In genomic region chr2:240146591-240147278, GRCh38 we compare ENCODE assay signal across 2 cellular contexts.
TF ChIP-seq lines count a peak whose summit lies in the region.

No MANE protein-coding gene starts in this region.

TF ChIP-seq in IMR-90, 13 proteins besides CTCF, POLR2A, EP300 and RAD21:
- no peak for TF ChIP-seq RCOR1 (IDR thresholded peaks at IDR 0.05; ENCODE audit: insufficient replicate concordance, low read length)
- TF ChIP-seq FOS (IDR thresholded peaks at IDR 0.05; ENCODE audit: low read depth, low read length) = no peak
- no peak for TF ChIP-seq RFX5 (IDR thresholded peaks at IDR 0.05; ENCODE audit: low read depth, low read length)
- no peak for TF ChIP-seq BHLHE40 (IDR thresholded peaks at IDR 0.05; ENCODE audit: low read depth, low read length)
- no peak for TF ChIP-seq SMC3 (IDR thresholded peaks at IDR 0.05; ENCODE audit: low read depth, low read length)
- no peak for TF ChIP-seq USF2 (IDR thresholded peaks at IDR 0.05; ENCODE audit: low read depth, low read length)
- TF ChIP-seq ELK1 (IDR thresholded peaks at IDR 0.05; ENCODE audit: borderline replicate concordance, low read depth, low read length) = no peak
- TF ChIP-seq MXI1 (IDR thresholded peaks at IDR 0.05; ENCODE audit: borderline replicate concordance, low read depth, low read length) = no peak
- no peak for TF ChIP-seq CEBPB (IDR thresholded peaks at IDR 0.05; ENCODE audit: low read depth, low read length)
- no peak for TF ChIP-seq CHD1 (IDR thresholded peaks at IDR 0.05; ENCODE audit: low read depth, low read length)
- no peak for TF ChIP-seq NFE2L2 (IDR thresholded peaks at IDR 0.05; ENCODE audit: low read depth, low read length)
- no peak for TF ChIP-seq MAFK (IDR thresholded peaks at IDR 0.05; ENCODE audit: low read depth, low read length)
- no peak for TF ChIP-seq MAZ (IDR thresholded peaks at IDR 0.05; ENCODE audit: borderline replicate concordance, low read depth, low read length)
TF ChIP-seq in IMR-90: peak in this region for 0.

TF ChIP-seq in H1, 55 proteins besides CTCF, POLR2A, EP300 and RAD21:
- TF ChIP-seq PHF8 (conservative IDR thresholded peaks at IDR 0.05; ENCODE audit: low read depth, low read length) (no peak), GTF2F1 (IDR thresholded peaks at IDR 0.05; ENCODE audit: borderline replicate concordance, low read depth, low read length) (no peak), SP1 (IDR thresholded peaks at IDR 0.05; ENCODE audit: low read depth, low read length) (no peak), RBBP5 (IDR thresholded peaks at IDR 0.05; ENCODE audit: borderline replicate concordance, low read depth, low read length) (no peak), SAP30 (IDR thresholded peaks at IDR 0.05; ENCODE audit: insufficient read depth, insufficient replicate concordance, low read length) (no peak), KDM5A (IDR thresholded peaks at IDR 0.05; ENCODE audit: low read length) (no peak), KDM4A (IDR thresholded peaks at IDR 0.05; ENCODE audit: low read depth, low read length, severe bottlenecking) (no peak), SIRT6 (IDR thresholded peaks at IDR 0.05; ENCODE audit: low read length) (no peak), CEBPB (IDR thresholded peaks at IDR 0.05; ENCODE audit: low read depth, low read length) (no peak), CHD7 (IDR thresholded peaks at IDR 0.05; ENCODE audit: insufficient replicate concordance, low read length) (no peak), SRF (IDR thresholded peaks at IDR 0.05; ENCODE audit: low read depth, low read length) (no peak), TAF7 (optimal IDR thresholded peaks at IDR 0.05; ENCODE audit: borderline replicate concordance, low read depth, low read length) (no peak), MAX (IDR thresholded peaks at IDR 0.05) (no peak), NRF1 (IDR thresholded peaks at IDR 0.05; ENCODE audit: low read depth, low read length) (no peak), SIX5 (IDR thresholded peaks at IDR 0.05; ENCODE audit: low read depth, low read length) (no peak), CTBP2 (IDR thresholded peaks at IDR 0.05; ENCODE audit: borderline replicate concordance, insufficient read depth, insufficient read length, low read length) (no peak), BACH1 (IDR thresholded peaks at IDR 0.05; ENCODE audit: low read length) (no peak), RXRA (IDR thresholded peaks at IDR 0.05; ENCODE audit: insufficient read depth, low read depth, low read length) (no peak)
- TF ChIP-seq, protein P1, sequence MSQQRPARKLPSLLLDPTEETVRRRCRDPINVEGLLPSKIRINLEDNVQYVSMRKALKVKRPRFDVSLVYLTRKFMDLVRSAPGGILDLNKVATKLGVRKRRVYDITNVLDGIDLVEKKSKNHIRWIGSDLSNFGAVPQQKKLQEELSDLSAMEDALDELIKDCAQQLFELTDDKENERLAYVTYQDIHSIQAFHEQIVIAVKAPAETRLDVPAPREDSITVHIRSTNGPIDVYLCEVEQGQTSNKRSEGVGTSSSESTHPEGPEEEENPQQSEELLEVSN (IDR thresholded peaks at IDR 0.05) = no peak
